23 cellular contexts compared by ENCODE assay signal in genomic region chr2:60485550-60485949, GRCh38.
DNase-seq lines count a peak whose midpoint lies in the region; ATAC-seq and TF ChIP-seq lines count a peak whose summit lies in the region.
"Had no signal": no experiment of that assay in that cellular context is flagged by ENCODE, and none has a peak within 500 bp of the region (broad histone marks: within the 10 kb centered on the region; RNA-seq: fewer than 3 reads in every experiment).

No MANE protein-coding gene starts in this region.

- ATAC-seq in Right ventricle myocardium inferior (peak; percentile 80), left ventricle myocardium superior (peak; percentile 87), GM18520 (IDR thresholded peaks at IDR 0.05; ENCODE audit: unreplicated experiment) (no peak)
- ATAC-seq: activated CD8-positive, alpha-beta T cell treated with anti-CD3 and anti-CD28 coated beads for 36 hours; CD8-positive, alpha-beta T cell; natural killer cell treated with Interleukin-12 subunit alpha and Interleukin-12 subunit beta and Interleukin-15 and Interleukin-18, amount 100 ng/mL, for 72 hours; pancreas had no signal

- no peak for TF ChIP-seq CTCF in chondrocyte (IDR thresholded peaks at IDR 0.05)
- no peak for TF ChIP-seq CTCF in uterus (IDR thresholded peaks at IDR 0.05)

- H3K27me3 Mint-ChIP-seq in chondrocyte (ENCODE audit: low read depth): no peaks in the 10 kb centered on the region

- H3K36me3 ChIP-seq in uterus: no peaks in the 10 kb centered on the region
- H3K36me3 ChIP-seq: HAP-1, pancreas had no signal

- TF ChIP-seq POLR2A in uterus (IDR thresholded peaks at IDR 0.05): no peak

- peaks cover 42% of the 10 kb centered on the region for H3K4me1 Mint-ChIP-seq in chondrocyte (ENCODE audit: low read depth)

- H3K27ac ChIP-seq in uterus: no peak overlapping the region
- H3K27ac ChIP-seq: 22Rv1, KMS-11, pancreas, testis had no signal

- H3K9me3 ChIP-seq in uterus: no peaks in the 10 kb centered on the region
- H3K9me3 ChIP-seq: HAP-1, pancreas, testis had no signal

- DNase-seq in Right ventricle myocardium inferior (ENCODE audit: missing footprints): no peak
- DNase-seq in cardiac septum (ENCODE audit: low spot score): no peak
- no peak for DNase-seq in chondrocyte (ENCODE audit: low spot score)
- no peak for DNase-seq in left ventricle myocardium superior
- DNase-seq in uterus: no peak
- DNase-seq in HT-29 (ENCODE audit: low spot score): no peak
- DNase-seq in NCI-H524 (lab: John Stamatoyannopoulos, UW): no peak
- DNase-seq: activated CD8-positive, alpha-beta T cell treated with anti-CD3 and anti-CD28 coated beads for 36 hours; activated naive CD8-positive, alpha-beta T cell treated with anti-CD3 and anti-CD28 coated beads for 36 hours; CD8-positive, alpha-beta T cell; NCI-H1417; NCI-H2029 treated with DMSO at 0.1 percent for 48 hours; NCI-H526 treated with DMSO at 0.1 percent for 48 hours; pancreas; stimulated activated CD4-positive, alpha-beta T cell treated with anti-CD3 and anti-CD28 coated beads, Interleukin-4, amount 100 ng/mL, for 24 hours; stimulated activated naive CD4-positive, alpha-beta T cell treated with Interleukin-2 at 50 U/mL for 16 hours; T-helper 1 cell; testis had no signal

- H3K4me3 Mint-ChIP-seq in chondrocyte (ENCODE audit: unreplicated experiment): no peak overlapping the region
- H3K4me3 Mint-ChIP-seq: activated CD8-positive, alpha-beta T cell treated with anti-CD3 and anti-CD28 coated beads for 36 hours; activated naive CD8-positive, alpha-beta T cell treated with anti-CD3 and anti-CD28 coated beads for 36 hours; CD8-positive, alpha-beta T cell; natural killer cell treated with Interleukin-12 subunit alpha and Interleukin-12 subunit beta and Interleukin-15 and Interleukin-18, amount 100 ng/mL, for 72 hours had no signal

- H3K9me3 Mint-ChIP-seq in chondrocyte (ENCODE audit: low read depth): no peaks in the 10 kb centered on the region
- H3K9me3 Mint-ChIP-seq: activated CD8-positive, alpha-beta T cell treated with anti-CD3 and anti-CD28 coated beads for 36 hours; activated naive CD8-positive, alpha-beta T cell treated with anti-CD3 and anti-CD28 coated beads for 36 hours; CD8-positive, alpha-beta T cell; natural killer cell treated with Interleukin-12 subunit alpha and Interleukin-12 subunit beta and Interleukin-15 and Interleukin-18, amount 100 ng/mL, for 72 hours had no signal

- no peaks in the 10 kb centered on the region for H3K27me3 ChIP-seq in uterus
- H3K27me3 ChIP-seq: pancreas, testis had no signal

- intact Hi-C loops in Right ventricle myocardium inferior (cut with DNase I): no loop called here
- intact Hi-C loops in cardiac septum (cut with DNase I): loop anchor here (5.0 kb wide), 2 partner anchors 47 to 62 kb away; no protein-coding TSS in a partner anchor
- intact Hi-C loops in left ventricle myocardium superior (cut with micrococcal nuclease): no loop called here
- intact Hi-C loops in uterus (cut with DNase I; ENCODE audit: low total_unique reads): no loop called here

- peak overlapping the region; percentile 10 for H3K27ac Mint-ChIP-seq in chondrocyte (ENCODE audit: unreplicated experiment)
- H3K27ac Mint-ChIP-seq: activated CD8-positive, alpha-beta T cell treated with anti-CD3 and anti-CD28 coated beads for 36 hours; CD8-positive, alpha-beta T cell; natural killer cell treated with Interleukin-12 subunit alpha and Interleukin-12 subunit beta and Interleukin-15 and Interleukin-18, amount 100 ng/mL, for 72 hours had no signal

- H3K36me3 Mint-ChIP-seq in chondrocyte (ENCODE audit: low read depth): no peaks in the 10 kb centered on the region
- H3K36me3 Mint-ChIP-seq: activated naive CD8-positive, alpha-beta T cell treated with anti-CD3 and anti-CD28 coated beads for 36 hours; CD8-positive, alpha-beta T cell; natural killer cell treated with Interleukin-12 subunit alpha and Interleukin-12 subunit beta and Interleukin-15 and Interleukin-18, amount 100 ng/mL, for 72 hours had no signal

- no peaks in the 10 kb centered on the region for H3K4me1 ChIP-seq in uterus
- H3K4me1 ChIP-seq: testis had no signal

- no peak overlapping the region for H3K4me3 ChIP-seq in uterus
- H3K4me3 ChIP-seq: HAP-1, pancreas, testis had no signal
